12 cellular contexts compared by ENCODE assay signal in genomic region chr6:127457444-127458064, GRCh38. TPM values are rescaled to one million over a fixed set of nuclear protein-coding genes. Genes with fewer than 3 reads are reported as not detected.
A peak's percentile ranks its signal among the peaks of the same experiment; 100 is the strongest.
DNase-seq lines count a peak whose midpoint lies in the region; ATAC-seq and TF ChIP-seq lines count a peak whose summit lies in the region.
"Had no signal": no experiment of that assay in that cellular context is flagged by ENCODE, and none has a peak within 500 bp of the region (broad histone marks: within the 10 kb centered on the region; RNA-seq: fewer than 3 reads in every experiment).

No MANE protein-coding gene starts in this region.

- H3K9me3 ChIP-seq in mucosa of descending colon = no peaks in the 10 kb centered on the region
- H3K9me3 ChIP-seq: SK-N-SH, thyroid gland had no signal

- DNase-seq in NCI-H226 (peak; percentile 67), dedifferentiated amniotic fluid mesenchymal stem cell (ENCODE audit: extremely low spot score) (peak; percentile 50), mucosa of descending colon (no peak), NCI-H2227 treated with DMSO at 0.1 percent for 48 hours (lab: John Stamatoyannopoulos, UW) (no peak)
- DNase-seq in stimulated activated CD4-positive, alpha-beta T cell treated with anti-CD3 and anti-CD28 coated beads, Interleukin-4, amount 100 ng/mL, for 24 hours = no peak
- DNase-seq: SK-N-SH, thyroid gland had no signal

- no peak overlapping the region for H3K4me3 ChIP-seq in mucosa of descending colon
- H3K4me3 ChIP-seq: thyroid gland had no signal

- intact Hi-C loops in mucosa of descending colon (cut with DNase I, micrococcal nuclease) = no loop called here

- H3K36me3 ChIP-seq in mucosa of descending colon (ENCODE audit: low read depth) = no peaks in the 10 kb centered on the region
- H3K36me3 ChIP-seq: thyroid gland had no signal

- peak overlapping the region; percentile 81 for H3K27ac ChIP-seq in 22Rv1
- H3K27ac ChIP-seq: KMS-11, thyroid gland had no signal

- peak; percentile 59 for ATAC-seq in mucosa of descending colon
- ATAC-seq in HG02798 (IDR thresholded peaks at IDR 0.05; ENCODE audit: poor library complexity, unreplicated experiment) = no peak
- no peak for ATAC-seq in HG03442 (IDR thresholded peaks at IDR 0.05; ENCODE audit: unreplicated experiment)

- H3K4me1 ChIP-seq in mucosa of descending colon (ENCODE audit: low read depth) = no peaks in the 10 kb centered on the region
- H3K4me1 ChIP-seq: thyroid gland had no signal

- TF ChIP-seq CTCF in 22Rv1 (IDR thresholded peaks at IDR 0.05) (no peak), mucosa of descending colon (IDR thresholded peaks at IDR 0.05) (no peak)

RNA-seq across cellular contexts. Expression of gene KIAA0408, which starts 1.6 kb away (rescaled TPM):
- 10 to 100 TPM in 1 of 3 donors, 1 to 10 TPM in 2; 1.1 to 25.0 (median 2.4) TPM for total RNA-seq in mucosa of descending colon
- total RNA-seq: pulmonary artery endothelial cell had no signal

Comparison
In these comparisons a context has a peak if more than half of its experiments do, and no peak if none do; other contexts are left out.
1. DNase-seq: peak in NCI-H226 (single experiment) and dedifferentiated amniotic fluid mesenchymal stem cell (single experiment); none in mucosa of descending colon (0 of 3), NCI-H2227 treated with DMSO at 0.1 percent for 48 hours (single experiment) and stimulated activated CD4-positive, alpha-beta T cell treated with anti-CD3 and anti-CD28 coated beads, Interleukin-4, amount 100 ng/mL, for 24 hours (single experiment).